8 cellular contexts compared by ENCODE assay signal in the genomic region with DNA sequence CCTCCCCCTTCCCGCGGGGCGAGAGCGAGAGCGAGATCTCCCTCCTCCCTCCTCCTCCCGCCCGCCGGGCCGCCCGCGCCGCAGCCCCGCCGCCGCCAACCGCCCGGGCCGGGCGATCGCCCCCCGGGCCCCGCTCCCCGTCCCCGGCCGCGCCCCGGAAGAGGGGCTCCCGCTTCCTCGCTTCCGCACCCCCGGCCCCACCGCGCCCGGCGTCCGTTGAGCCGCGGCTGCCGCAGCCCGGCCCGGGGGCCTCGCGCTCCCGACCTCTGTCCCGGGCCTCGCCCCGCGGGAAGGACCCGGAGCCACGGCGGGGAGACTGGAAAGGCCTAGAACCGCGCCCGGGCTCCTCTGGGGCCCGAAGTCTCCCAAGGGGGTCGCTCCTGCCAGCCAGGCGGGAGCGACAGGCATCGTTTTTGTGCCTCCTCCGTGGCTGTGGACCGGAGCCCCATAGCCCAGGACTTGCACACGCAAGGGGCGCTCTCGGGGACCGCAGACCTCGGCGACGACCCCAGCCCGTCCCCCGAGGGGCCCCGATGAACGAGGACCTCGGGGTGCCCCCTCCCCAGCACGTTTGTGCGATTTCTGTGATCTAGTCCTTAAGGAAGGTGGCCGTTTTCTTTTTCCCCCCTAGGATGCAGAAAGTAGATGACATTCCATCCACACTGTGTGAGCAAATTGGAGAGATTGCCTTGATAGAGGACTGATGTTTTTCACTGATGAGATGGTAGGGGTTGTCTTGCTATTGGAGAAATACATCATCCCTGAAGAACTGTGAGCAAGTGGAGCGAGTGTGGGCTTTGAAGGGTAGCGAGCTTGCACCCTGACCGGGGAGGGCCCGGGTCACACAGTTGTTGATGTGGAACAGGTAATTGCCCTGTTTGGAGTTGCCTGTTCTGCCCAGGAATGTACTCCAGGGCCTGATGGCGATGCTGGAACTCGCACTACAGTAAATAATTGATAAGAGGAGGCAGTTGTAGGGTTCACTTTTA. TPM values are rescaled to one million over a fixed set of nuclear protein-coding genes. Genes with fewer than 3 reads are reported as not detected.
DNase-seq lines count a peak whose midpoint lies in the region; ATAC-seq and TF ChIP-seq lines count a peak whose summit lies in the region.

No MANE protein-coding gene starts in this region.

- H3K36me3 ChIP-seq in MG63, result peaks cover 12% of the 10 kb centered on the region
- H3K36me3 ChIP-seq in brain microvascular endothelial cell (replicated peaks), result no peaks in the 10 kb centered on the region
- peaks cover 0 to under 1% (median 0%) of the 10 kb centered on the region in 4 donors for H3K36me3 ChIP-seq in right lobe of liver
- no peaks in the 10 kb centered on the region for H3K36me3 ChIP-seq in testis (ENCODE audit: low read depth, missing control alignments)

- H3K9me3 ChIP-seq in MG63 (no peaks in the 10 kb centered on the region), right lobe of liver (no peaks in the 10 kb centered on the region), testis (no peaks in the 10 kb centered on the region)

- H3K4me1 ChIP-seq in right lobe of liver, result peaks cover 0 to 42% (median 7%) of the 10 kb centered on the region in 4 donors
- peaks cover 18% of the 10 kb centered on the region for H3K4me1 ChIP-seq in testis

- peak; percentile 3 for ATAC-seq in GM21515 (IDR thresholded peaks at IDR 0.05; ENCODE audit: unreplicated experiment)
- ATAC-seq in right lobe of liver, result no peak

- peak; percentile 44 for DNase-seq in ELF-1 (ENCODE audit: low read depth, low spot score)
- no peak for DNase-seq in MG63
- DNase-seq in brain microvascular endothelial cell, result no peak
- peak in 2 of 3 donors; percentile 55 to 58 for DNase-seq in right lobe of liver
- no peak for DNase-seq in testis
- DNase-seq in NCI-H187 treated with DMSO at 0.1 percent for 48 hours (lab: John Stamatoyannopoulos, UW), result no peak
- DNase-seq in NK-92 (lab: John Stamatoyannopoulos, UW; ENCODE audit: unreplicated experiment), result no peak

- in situ Hi-C loops in brain microvascular endothelial cell (cut with HindIII; ENCODE audit: low pct_ligation_motif_present, low sequenced_read_pairs), result no loop called here

- TF ChIP-seq CTCF in brain microvascular endothelial cell (IDR thresholded peaks at IDR 0.05; ENCODE audit: low read depth, low read length, missing control alignments) (peak; percentile 49), right lobe of liver (IDR thresholded peaks at IDR 0.05) (no peak), testis (IDR thresholded peaks at IDR 0.05) (no peak)

- H3K27me3 ChIP-seq in MG63, result no peaks in the 10 kb centered on the region
- no peaks in the 10 kb centered on the region for H3K27me3 ChIP-seq in brain microvascular endothelial cell (replicated peaks)
- no peaks in the 10 kb centered on the region for H3K27me3 ChIP-seq in right lobe of liver
- no peaks in the 10 kb centered on the region for H3K27me3 ChIP-seq in testis

- intact Hi-C loops in right lobe of liver (cut with DNase I), result no loop called here
- intact Hi-C loops in testis (cut with DNase I; ENCODE audit: low total_unique reads), result no loop called here

- H3K4me3 ChIP-seq in MG63 (peak overlapping the region; percentile 77), brain microvascular endothelial cell (ENCODE audit: low read depth, low read length) (peak overlapping the region; percentile 79), right lobe of liver (peak overlapping the region; percentile 81 to 84 (median 82)), testis (peak overlapping the region; percentile 83 to 90)

- 3% methylated on average over 18 of the region's 82 CpGs for WGBS in right lobe of liver (ENCODE audit: insufficient coverage, low coverage, low lambda C conversion rate, missing lambda C conversion rate)
- WGBS in testis, 2 donors, result 1 to 11% methylated on average over 7 to 79 of the region's 82 CpGs

- peak overlapping the region; percentile 91 for H3K27ac ChIP-seq in brain microvascular endothelial cell
- peak overlapping the region; percentile 86 to 96 (median 96) for H3K27ac ChIP-seq in right lobe of liver
- H3K27ac ChIP-seq in testis, result peak overlapping the region; percentile 93 to 98

- TF ChIP-seq POLR2A in right lobe of liver (IDR thresholded peaks at IDR 0.05), result no peak
- TF ChIP-seq POLR2A in testis (IDR thresholded peaks at IDR 0.05), result no peak

RNA-seq across cellular contexts. Expression of a gene that starts 0.6 kb away (rescaled TPM):
- total RNA-seq in MG63 (2014; rRNA removed; shearing (Covaris generic); ENCODE audit: low replicate concordance), result 30.4 and 33.7 TPM in 2 replicates
- total RNA-seq in right lobe of liver, result 10 to 100 TPM; 11.2 to 20.7 (median 18.8) TPM
- 10 to 100 TPM; 55.9 to 60.2 TPM for total RNA-seq in testis
- polyA plus RNA-seq in testis (ENCODE audit: insufficient read depth, low read depth, low replicate concordance), result 25.3 TPM

RNA-seq across cellular contexts. Expression of a gene that starts 15.5 kb away (rescaled TPM):
- not detected in 2 replicates for total RNA-seq in MG63 (2014; rRNA removed; shearing (Covaris generic); ENCODE audit: low replicate concordance)
- total RNA-seq in right lobe of liver (10 to 100 TPM; 26.5 to 59.6 (median 30.2) TPM), testis (not detected)
- polyA plus RNA-seq in testis (ENCODE audit: insufficient read depth, low read depth, low replicate concordance), result not detected

Comparison
In these comparisons a context has a peak if more than half of its experiments do, and no peak if none do; other contexts are left out.
1. DNase-seq: peak in ELF-1 (single experiment) and right lobe of liver (2 of 3); none in MG63 (single experiment), brain microvascular endothelial cell (single experiment), testis (single experiment), NCI-H187 treated with DMSO at 0.1 percent for 48 hours (single experiment) and NK-92 (single experiment).
2. RNA of a gene that starts 15.5 kb away (total RNA-seq): 26.5 to 59.6 TPM in right lobe of liver; not detected in testis and not detected in MG63; every median in the first group is over 10 times any median in the second.
3. Peak in every context shown above with its lines, with median percentiles within 50 percentile points of each other: H3K4me3 ChIP-seq and H3K27ac ChIP-seq.